Comparison of ENCODE assay signal across 8 cellular contexts in the genomic region with DNA sequence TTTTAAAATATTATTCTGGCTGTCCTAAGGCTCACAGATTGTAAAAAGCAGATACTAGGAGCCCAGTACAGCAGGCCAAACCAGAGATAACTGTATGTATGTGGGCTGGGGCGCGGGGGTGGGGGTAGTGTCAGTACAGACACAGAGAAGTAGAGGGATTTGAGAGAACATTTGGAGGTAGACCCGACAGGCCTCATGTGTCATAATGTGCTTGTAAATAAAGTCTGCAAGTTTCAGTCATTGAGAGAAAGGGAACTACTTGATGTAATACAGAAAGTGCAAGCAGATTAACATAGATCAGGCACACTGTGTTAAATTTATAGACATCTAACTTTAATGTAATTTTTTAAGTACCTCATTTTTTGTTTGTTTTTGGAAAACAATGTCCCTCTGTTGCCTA. TPM values are rescaled to one million over a fixed set of nuclear protein-coding genes. Genes with fewer than 3 reads are reported as not detected.
DNase-seq lines count a peak whose midpoint lies in the region; ATAC-seq and TF ChIP-seq lines count a peak whose summit lies in the region.

No MANE protein-coding gene starts in this region.

- no peaks in the 10 kb centered on the region for H4K20me1 ChIP-seq in mammary epithelial cell (ENCODE audit: insufficient read depth, low read length)

- WGBS in right cardiac atrium, result 58% methylated on average over 3 of the region's 3 CpGs
- 64% methylated on average over 3 of the region's 3 CpGs; no CpG with 5 or more reads in 1 of the 2 donors for WGBS in transverse colon (ENCODE audit: low coverage in 1 of 2), 2 donors
- 67% methylated on average over 3 of the region's 3 CpGs for WGBS in mammary epithelial cell (ENCODE audit: low coverage, missing lambda C conversion rate)

- H3K4me1 ChIP-seq in right cardiac atrium (ENCODE audit: control insufficient read depth, insufficient read depth, low read length) (no peaks in the 10 kb centered on the region), transverse colon (no peaks in the 10 kb centered on the region), mammary epithelial cell (ENCODE audit: insufficient read depth, low read length) (peaks cover 8% of the 10 kb centered on the region)

- no peak overlapping the region for H3K27ac ChIP-seq in right cardiac atrium (ENCODE audit: low read length)
- peak overlapping the region in 3 of 4 donors; percentile 19 to 34 (median 29) for H3K27ac ChIP-seq in transverse colon
- H3K27ac ChIP-seq in mammary epithelial cell (ENCODE audit: insufficient read depth, low read depth, low read length), result no peak overlapping the region

- BruUV-seq in mammary epithelial cell (replicated peaks; lab: Mats Ljungman, UMichigan), result no TSS peak

- dilution Hi-C loops in mammary epithelial cell (cut with HindIII; ENCODE audit: low sequenced_read_pairs), result no loop called here

- H3K4me2 ChIP-seq in mammary epithelial cell (ENCODE audit: insufficient read depth, low read depth, low read length), result no peak overlapping the region

- H3K9me3 ChIP-seq in right cardiac atrium (ENCODE audit: control insufficient read depth, low read length) (no peaks in the 10 kb centered on the region), transverse colon (no peaks in the 10 kb centered on the region), mammary epithelial cell (replicated peaks; ENCODE audit: insufficient read depth, low read length) (no peaks in the 10 kb centered on the region)

- H3K27me3 ChIP-seq in right cardiac atrium (ENCODE audit: control insufficient read depth, insufficient read depth), result no peaks in the 10 kb centered on the region
- no peaks in the 10 kb centered on the region for H3K27me3 ChIP-seq in transverse colon
- no peaks in the 10 kb centered on the region for H3K27me3 ChIP-seq in mammary epithelial cell (ENCODE audit: insufficient read depth, low read length)

- intact Hi-C loops in right cardiac atrium (cut with DNase I), result no loop called here
- intact Hi-C loops in cardiac septum (cut with DNase I), result no loop called here
- intact Hi-C loops in transverse colon (cut with DNase I; ENCODE audit: low total_unique reads), result no loop called here
- intact Hi-C loops in mammary epithelial cell (cut with micrococcal nuclease), result no loop called here

- no peak for TF ChIP-seq EP300 in transverse colon (IDR thresholded peaks at IDR 0.05; ENCODE audit: low read depth)

- no peak for TF ChIP-seq CTCF in transverse colon (IDR thresholded peaks at IDR 0.05)
- TF ChIP-seq CTCF in mammary epithelial cell (conservative IDR thresholded peaks at IDR 0.05 in 1 of 2, IDR thresholded peaks at IDR 0.05 in 1 of 2; ENCODE audit: extremely low read depth in 1 of 2, insufficient read depth in 1 of 2, low read depth in 1 of 2, low read length in 2 of 2), result no peak

- CTCF ChIA-PET in mammary epithelial cell (lab: Charles Lee; ENCODE audit: low non-redundant PET), result no interaction called here

- H3K36me3 ChIP-seq in transverse colon (no peaks in the 10 kb centered on the region), mammary epithelial cell (ENCODE audit: insufficient read depth, low read length) (no peaks in the 10 kb centered on the region)

- DNase-seq in right cardiac atrium, result no peak
- no peak for DNase-seq in cardiac septum (ENCODE audit: low spot score)
- peak; percentile 37 for DNase-seq in activated T-helper 9 cell treated with anti-CD3 and anti-CD28 coated beads, Interleukin-2, amount 50 U/mL, for 16 hours (ENCODE audit: low read depth)
- peak; percentile 36 for DNase-seq in transverse colon
- DNase-seq in mammary epithelial cell, result no peak
- no peak for DNase-seq in inferior parietal cortex (ENCODE audit: extremely low spot score)
- DNase-seq in NCI-H1105 treated with DMSO at 0.1 percent for 48 hours (lab: John Stamatoyannopoulos, UW), result no peak

- no peak overlapping the region for H2AFZ ChIP-seq in mammary epithelial cell (ENCODE audit: low read depth, low read length)

- H3K79me2 ChIP-seq in mammary epithelial cell (ENCODE audit: insufficient read depth, low read length), result no peaks in the 10 kb centered on the region

- in situ Hi-C loops in transverse colon (cut with MboI; ENCODE audit: low pct_ligation_motif_present in 1 of 4, low pct_unique_long_range_greater_than_20kb in 1 of 4, low sequenced_read_pairs in 3 of 4) (loop anchor here in 1 of 4 donors (5.0 kb wide), 1 partner anchor 35 kb away; no protein-coding TSS in a partner anchor), mammary epithelial cell (cut with MboI; ENCODE audit: low sequenced_read_pairs in 2 of 2) (no loop called here)

- TF ChIP-seq POLR2A in transverse colon (IDR thresholded peaks at IDR 0.05), result no peak

- H3K4me3 ChIP-seq in right cardiac atrium (ENCODE audit: low read length), result no peak overlapping the region
- no peak overlapping the region for H3K4me3 ChIP-seq in transverse colon
- no peak overlapping the region for H3K4me3 ChIP-seq in mammary epithelial cell (replicated peaks in 1 of 3; ENCODE audit: insufficient read depth in 1 of 3, low read depth in 2 of 3, low read length in 3 of 3)

- H3K9ac ChIP-seq in mammary epithelial cell (ENCODE audit: insufficient read depth, low read length), result no peak overlapping the region

- ATAC-seq in right cardiac atrium (peak; percentile 47 to 58), HG03196 (IDR thresholded peaks at IDR 0.05; ENCODE audit: unreplicated experiment) (peak; percentile 82)

RNA-seq across cellular contexts. Expression of gene POLI, which starts 7.4 kb away (rescaled TPM):
- 10 to 100 TPM; 21.6 to 30.0 (median 27.4) TPM for total RNA-seq in right cardiac atrium
- 9.8 TPM for polyA plus RNA-seq in right cardiac atrium
- total RNA-seq in cardiac septum, result 22.4 TPM
- 10 to 100 TPM in 3 of 4 donors, 1 to 10 TPM in 1; 5.2 to 29.7 (median 15.9) TPM for total RNA-seq in transverse colon
- total RNA-seq in mammary epithelial cell, result 10 to 100 TPM; 23.3 to 27.5 TPM
- 4.2 TPM for polyA plus RNA-seq in mammary epithelial cell
- 2.3 TPM for polyA minus RNA-seq in mammary epithelial cell

RNA-seq across cellular contexts. Expression of gene MBD2, which starts 37.4 kb away (rescaled TPM):
- total RNA-seq in right cardiac atrium (10 to 100 TPM; 48.8 to 68.2 (median 60.7) TPM), cardiac septum (33.4 TPM), transverse colon (10 to 100 TPM; 26.9 to 62.1 (median 35.9) TPM), mammary epithelial cell (100 to 1,000 TPM in 1 of 2 donors, 10 to 100 TPM in 1; 31.3 to 136 TPM)
- polyA plus RNA-seq in right cardiac atrium (27.3 TPM), mammary epithelial cell (37.9 TPM)
- 122 TPM for polyA minus RNA-seq in mammary epithelial cell

Comparison
In these comparisons a context has a peak if more than half of its experiments do, and no peak if none do; other contexts are left out.
1. DNase-seq: peak in activated T-helper 9 cell treated with anti-CD3 and anti-CD28 coated beads, Interleukin-2, amount 50 U/mL, for 16 hours (single experiment) and transverse colon (single experiment); none in right cardiac atrium (0 of 3), cardiac septum (single experiment), mammary epithelial cell (single experiment), inferior parietal cortex (single experiment) and NCI-H1105 treated with DMSO at 0.1 percent for 48 hours (single experiment).
2. H3K27ac ChIP-seq: peak in transverse colon (3 of 4); none in right cardiac atrium (single experiment) and mammary epithelial cell (single experiment).